In genomic region chr17:48636177-48637018, GRCh38 we compare ENCODE assay signal across 1 cellular context.
TF ChIP-seq lines count a peak whose summit lies in the region.

No MANE protein-coding gene starts in this region.

TF ChIP-seq in K562, 482 proteins besides CTCF, POLR2A, EP300 and RAD21 (continued from another document and continues in another):
- TF ChIP-seq ZBTB40 (IDR thresholded peaks at IDR 0.05) (no peak; the same call in 1 of the 2 replicates), ZBTB40 (CRISPR knock-in tag; IDR thresholded peaks at IDR 0.05) (no peak), ZNF507 (tag; conservative IDR thresholded peaks at IDR 0.05) (no peak), NR1H2 (CRISPR knock-in tag; IDR thresholded peaks at IDR 0.05) (no peak), ZNF324 (CRISPR knock-in tag; IDR thresholded peaks at IDR 0.05) (no peak), UBTF (IDR thresholded peaks at IDR 0.05; ENCODE audit: borderline replicate concordance in 1 of 2, low read depth in 2 of 2, low read length in 2 of 2) (peak; percentile 83 to 84; a peak in 3 of 4 replicates), ZFP36 (IDR thresholded peaks at IDR 0.05; ENCODE audit: low read depth, low read length, partially characterized antibody) (no peak), E2F6 (IDR thresholded peaks at IDR 0.05; ENCODE audit: borderline replicate concordance in 1 of 2, extremely low read depth in 1 of 2, insufficient read depth in 1 of 2, insufficient read length in 1 of 2, low read depth in 1 of 2, low read length in 1 of 2, poor library complexity in 1 of 2, severe bottlenecking in 1 of 2) (peak; percentile 35 to 89), ZNF57 (CRISPR knock-in tag; IDR thresholded peaks at IDR 0.05) (no peak), ZNF445 (CRISPR knock-in tag; IDR thresholded peaks at IDR 0.05; ENCODE audit: low read depth) (no peak), FUS (optimal IDR thresholded peaks at IDR 0.05; ENCODE audit: low read depth, low read length) (no peak), GABPB2 (CRISPR knock-in tag; conservative IDR thresholded peaks at IDR 0.05) (no peak), KLF13 (tag; IDR thresholded peaks at IDR 0.05; ENCODE audit: borderline replicate concordance, low read depth) (no peak), BRD9 (IDR thresholded peaks at IDR 0.05; ENCODE audit: low read depth, partially characterized antibody) (no peak), ZNF318 (IDR thresholded peaks at IDR 0.05; ENCODE audit: borderline replicate concordance in 1 of 2, low read depth in 1 of 2) (no peak), ZNF146 (CRISPR knock-in tag; IDR thresholded peaks at IDR 0.05; ENCODE audit: unreplicated experiment) (no peak), ZNF639 (CRISPR knock-in tag; conservative IDR thresholded peaks at IDR 0.05 in 1 of 2, IDR thresholded peaks at IDR 0.05 in 1 of 2) (no peak), IRF1 (CRISPR knock-in tag; IDR thresholded peaks at IDR 0.05; ENCODE audit: borderline replicate concordance) (no peak), HIVEP1 (CRISPR knock-in tag; IDR thresholded peaks at IDR 0.05) (no peak), U2AF1 (optimal IDR thresholded peaks at IDR 0.05; ENCODE audit: low read depth, low read length) (no peak), ERF (CRISPR knock-in tag; IDR thresholded peaks at IDR 0.05) (no peak), HDAC3 (IDR thresholded peaks at IDR 0.05; ENCODE audit: borderline replicate concordance, partially characterized antibody) (no peak), NFE2L1 (tag; IDR thresholded peaks at IDR 0.05; ENCODE audit: borderline replicate concordance, low read depth) (no peak)
